In genomic region chr6:99614430-99615161, GRCh38 we compare ENCODE assay signal across 8 cellular contexts. TPM values are rescaled to one million over a fixed set of nuclear protein-coding genes. Genes with fewer than 3 reads are reported as not detected.
DNase-seq lines count a peak whose midpoint lies in the region; ATAC-seq and TF ChIP-seq lines count a peak whose summit lies in the region.

No MANE protein-coding gene starts in this region.

- CTCF ChIA-PET in WTC11 (lab: Charles Lee), result interaction anchor here (1.0 to 2.3 kb wide), 5 partner anchors 9 to 46 kb away, joined by 5 to 13 read pairs (median 6); partner anchors contain the start of gene CCNC

- no peak overlapping the region for H3K27ac Mint-ChIP-seq in WTC11
- H3K27ac Mint-ChIP-seq in immature natural killer cell, result no peak overlapping the region

- TF ChIP-seq CTCF in WTC11 (IDR thresholded peaks at IDR 0.05), result no peak

- H3K9me3 ChIP-seq in HUES48 (ENCODE audit: control insufficient read depth, insufficient read depth, low read length), result peaks cover 4% of the 10 kb centered on the region; the same call in 1 of the 2 replicates
- H3K9me3 ChIP-seq in subcutaneous abdominal adipose tissue (ENCODE audit: control insufficient read depth in 5 of 5, low read length in 5 of 5), result peaks cover 0 to 2% (median 0%) of the 10 kb centered on the region in 5 donors

- peak; percentile 19 for ATAC-seq in WTC11

- peaks cover 100% of the 10 kb centered on the region for H3K27me3 ChIP-seq in HUES48 (ENCODE audit: control insufficient read depth, insufficient read depth, low read length)
- H3K27me3 ChIP-seq in subcutaneous abdominal adipose tissue (ENCODE audit: control insufficient read depth in 5 of 5, insufficient read depth in 4 of 5, low read length in 5 of 5), result peaks cover 60 to 89% (median 80%) of the 10 kb centered on the region in 5 donors

- H3K4me1 ChIP-seq in HUES48 (ENCODE audit: control insufficient read depth, insufficient read depth, low read length), result peaks cover 27% of the 10 kb centered on the region
- H3K4me1 ChIP-seq in subcutaneous abdominal adipose tissue (ENCODE audit: control insufficient read depth in 5 of 5, insufficient read depth in 5 of 5, low read length in 5 of 5), result peaks cover 0 to 29% (median 26%) of the 10 kb centered on the region in 5 donors

- H3K9me3 Mint-ChIP-seq in WTC11 (peaks cover 5% of the 10 kb centered on the region), immature natural killer cell (peaks cover 0 to 21% (median under 1%) of the 10 kb centered on the region in 6 donors)

- H3K27ac ChIP-seq in HUES48 (ENCODE audit: low read depth, low read length) (no peak overlapping the region), subcutaneous abdominal adipose tissue (ENCODE audit: low read depth, low read length) (no peak overlapping the region)

- H3K9ac ChIP-seq in HUES48 (ENCODE audit: low read depth, low read length) (no peak overlapping the region), subcutaneous abdominal adipose tissue (ENCODE audit: low read length in 5 of 5) (no peak overlapping the region)

- H3K27me3 Mint-ChIP-seq in WTC11 (ENCODE audit: low read depth) (peaks cover 99% of the 10 kb centered on the region), immature natural killer cell (ENCODE audit: low read depth in 3 of 3) (peaks cover 11 to 43% (median 41%) of the 10 kb centered on the region in 3 donors)

- H3K36me3 ChIP-seq in HUES48 (ENCODE audit: control insufficient read depth, insufficient read depth, low read length) (no peaks in the 10 kb centered on the region), subcutaneous abdominal adipose tissue (ENCODE audit: control insufficient read depth in 5 of 5, insufficient read depth in 5 of 5, low read length in 5 of 5) (no peaks in the 10 kb centered on the region)

- peak overlapping the region; percentile 58 for H3K4me3 ChIP-seq in HUES48 (ENCODE audit: low read depth, low read length)
- peak overlapping the region in 4 of 5 donors; percentile 52 to 67 (median 58) for H3K4me3 ChIP-seq in subcutaneous abdominal adipose tissue (ENCODE audit: low read depth in 1 of 5, low read length in 5 of 5)

- peaks cover 35% of the 10 kb centered on the region for H3K4me1 Mint-ChIP-seq in WTC11
- H3K4me1 Mint-ChIP-seq in immature natural killer cell, result peaks cover 22 to 26% of the 10 kb centered on the region in 2 donors

- H3K4me3 Mint-ChIP-seq in WTC11, result peak overlapping the region; percentile 60
- peak overlapping the region; percentile 74 to 81 (median 78) for H3K4me3 Mint-ChIP-seq in immature natural killer cell

- H3K36me3 Mint-ChIP-seq in WTC11, result peaks cover 3% of the 10 kb centered on the region; the same call in 1 of the 2 replicates
- H3K36me3 Mint-ChIP-seq in immature natural killer cell, result no peaks in the 10 kb centered on the region

- peak; percentile 41 for DNase-seq in stimulated activated CD4-positive, alpha-beta T cell treated with anti-CD3 and anti-CD28 coated beads, Interleukin-15, amount 100 ng/mL, for 24 hours
- no peak for DNase-seq in stimulated activated CD4-positive, alpha-beta T cell treated with anti-CD3 and anti-CD28 coated beads, Interleukin-1b, Interleukin-23, amount 100 ng/mL, for 48 hours
- DNase-seq in WTC11 (ENCODE audit: low spot score) (peak; percentile 68), immature natural killer cell (peak in 2 of 3 donors; percentile 15 to 24), NCI-H2029 treated with DMSO at 0.1 percent for 48 hours (lab: John Stamatoyannopoulos, UW) (no peak), Ammon's horn (ENCODE audit: low spot score) (no peak)

- POLR2A ChIA-PET in WTC11 (lab: Charles Lee), result no interaction called here

TF ChIP-seq in WTC11, 78 proteins besides CTCF, POLR2A, EP300 and RAD21:
- TF ChIP-seq MAX (CRISPR knock-in tag; IDR thresholded peaks at IDR 0.05) (0 out of 2 replicates have a peak, but pooled peaks have one; percentile 1), CREM (CRISPR knock-in tag; IDR thresholded peaks at IDR 0.05) (0 out of 2 replicates have a peak, but pooled peaks have one; percentile 8), ZNF281 (CRISPR knock-in tag; IDR thresholded peaks at IDR 0.05) (no peak)

RNA-seq across cellular contexts. Expression of gene PRDM13, which starts 8.0 kb away (rescaled TPM):
- 0.09 to 0.14 TPM (median 0.11 TPM) in 3 replicates for total RNA-seq in WTC11 (2021)
- not detected for polyA plus RNA-seq in immature natural killer cell

RNA-seq across cellular contexts. Expression of gene CCNC, which starts 46.1 kb away (rescaled TPM):
- total RNA-seq in WTC11 (2021), result 82.2 to 93.1 TPM (median 86.8 TPM) in 3 replicates
- polyA plus RNA-seq in immature natural killer cell, result 10 to 100 TPM; 29.9 to 42.4 (median 34.0) TPM

Comparison
In these comparisons a context has a peak if more than half of its experiments do, and no peak if none do; other contexts are left out.
1. DNase-seq: peak in stimulated activated CD4-positive, alpha-beta T cell treated with anti-CD3 and anti-CD28 coated beads, Interleukin-15, amount 100 ng/mL, for 24 hours (single experiment), WTC11 (single experiment) and immature natural killer cell (2 of 3); none in stimulated activated CD4-positive, alpha-beta T cell treated with anti-CD3 and anti-CD28 coated beads, Interleukin-1b, Interleukin-23, amount 100 ng/mL, for 48 hours (single experiment), NCI-H2029 treated with DMSO at 0.1 percent for 48 hours (single experiment) and Ammon's horn (single experiment).